ENCODE assay signal across 9 cellular contexts in genomic region chr12:6067152-6067916, GRCh38. TPM values are rescaled to one million over a fixed set of nuclear protein-coding genes. Genes with fewer than 3 reads are reported as not detected.
A peak's percentile ranks its signal among the peaks of the same experiment; 100 is the strongest.
DNase-seq lines count a peak whose midpoint lies in the region; ATAC-seq and TF ChIP-seq lines count a peak whose summit lies in the region.
"Had no signal": no experiment of that assay in that cellular context is flagged by ENCODE, and none has a peak within 500 bp of the region (broad histone marks: within the 10 kb centered on the region; RNA-seq: fewer than 3 reads in every experiment).

No MANE protein-coding gene starts in this region.

- CTCF ChIA-PET in Caco-2 (lab: Charles Lee) = interaction anchor here (0.5 to 1.6 kb wide), 16 partner anchors 13 to 218 kb away, joined by 3 to 18 read pairs (median 4); no protein-coding TSS in a partner anchor

- peak; percentile 82 to 87 for TF ChIP-seq CTCF in Caco-2 (IDR thresholded peaks at IDR 0.05; ENCODE audit: insufficient read depth in 1 of 2, low read depth in 1 of 2, low read length in 1 of 2, severe bottlenecking in 1 of 2, unreplicated experiment in 1 of 2)
- peak; percentile 90 for TF ChIP-seq CTCF in endodermal cell (conservative IDR thresholded peaks at IDR 0.05)
- TF ChIP-seq CTCF in nephron (IDR thresholded peaks at IDR 0.05; ENCODE audit: unreplicated experiment in 3 of 3) = peak; percentile 30 to 48 (median 34)

- H3K36me3 Mint-ChIP-seq in Caco-2 (ENCODE audit: insufficient read depth, unreplicated experiment) = peaks cover 6% of the 10 kb centered on the region
- H3K36me3 Mint-ChIP-seq in endodermal cell (ENCODE audit: low read depth) = peaks cover 92% of the 10 kb centered on the region
- no peaks in the 10 kb centered on the region for H3K36me3 Mint-ChIP-seq in nephron (ENCODE audit: low read depth)
- no peaks in the 10 kb centered on the region for H3K36me3 Mint-ChIP-seq in activated T-helper 1 cell treated with anti-CD3 and anti-CD28 coated beads, Interleukin-12 subunit alpha, Interleukin-12 subunit beta, Interleukin-2, Interleukin-4 antibody, amounts not matched to agents 30 ng/mL and 10 ng/mL and 1 ng/mL, durations not matched to agents 14 hours and 24 hours and 36 hours (ENCODE audit: low read depth)
- H3K36me3 Mint-ChIP-seq in activated T-helper 17 cell treated with anti-CD3 and anti-CD28 coated beads, Interleukin-2, amount 50 U/mL, for 72 hours (ENCODE audit: low read depth) = no peaks in the 10 kb centered on the region
- H3K36me3 Mint-ChIP-seq: activated CD8-positive, alpha-beta memory T cell treated with anti-CD3 and anti-CD28 coated beads, Interleukin-2, amount 10 ng/mL, durations not matched to agents 7 days and 5 days had no signal

- DNase-seq in Caco-2 = peak; percentile 88
- DNase-seq in NCI-H1694 treated with DMSO at 0.1 percent for 48 hours (lab: John Stamatoyannopoulos, UW) = peak; percentile 35
- peak; percentile 94 for DNase-seq in endodermal cell
- DNase-seq in activated T-helper 1 cell treated with anti-CD3 and anti-CD28 coated beads, Interleukin-12 subunit alpha, Interleukin-12 subunit beta, Interleukin-2, Interleukin-4 antibody, amounts not matched to agents 30 ng/mL and 10 ng/mL and 1 ng/mL, durations not matched to agents 14 hours and 24 hours and 36 hours (ENCODE audit: low spot score) = no peak
- DNase-seq in cerebellum (ENCODE audit: low spot score) = no peak
- no peak for DNase-seq in pons (ENCODE audit: low spot score)
- DNase-seq: activated CD8-positive, alpha-beta memory T cell treated with anti-CD3 and anti-CD28 coated beads, Interleukin-2, amount 10 ng/mL, durations not matched to agents 7 days and 5 days had no signal

- no peak for ATAC-seq in activated T-helper 17 cell treated with anti-CD3 and anti-CD28 coated beads, Interleukin-2, amount 50 U/mL, for 72 hours (replicated peaks)
- ATAC-seq: activated CD8-positive, alpha-beta memory T cell treated with anti-CD3 and anti-CD28 coated beads, Interleukin-2, amount 10 ng/mL, durations not matched to agents 7 days and 5 days had no signal

- BruUV-seq in Caco-2 (replicated peaks; lab: Mats Ljungman, UMichigan) = no TSS peak

- no peak overlapping the region for H3K9ac ChIP-seq in endodermal cell (ENCODE audit: extremely low read depth, low read length, poor library complexity, severe bottlenecking)

- H3K27ac Mint-ChIP-seq in Caco-2 (ENCODE audit: unreplicated experiment) (no peak overlapping the region), endodermal cell (no peak overlapping the region), nephron (peak overlapping the region in 2 of 3 experiments; percentile 23 to 31)
- no peak overlapping the region for H3K27ac Mint-ChIP-seq in activated T-helper 1 cell treated with anti-CD3 and anti-CD28 coated beads, Interleukin-12 subunit alpha, Interleukin-12 subunit beta, Interleukin-2, Interleukin-4 antibody, amounts not matched to agents 30 ng/mL and 10 ng/mL and 1 ng/mL, durations not matched to agents 14 hours and 24 hours and 36 hours
- no peak overlapping the region for H3K27ac Mint-ChIP-seq in activated T-helper 17 cell treated with anti-CD3 and anti-CD28 coated beads, Interleukin-2, amount 50 U/mL, for 72 hours
- H3K27ac Mint-ChIP-seq: activated CD8-positive, alpha-beta memory T cell treated with anti-CD3 and anti-CD28 coated beads, Interleukin-2, amount 10 ng/mL, durations not matched to agents 7 days and 5 days had no signal

- peaks cover 64% of the 10 kb centered on the region for H3K4me1 Mint-ChIP-seq in Caco-2 (ENCODE audit: low read depth, unreplicated experiment)
- peaks cover 18% of the 10 kb centered on the region for H3K4me1 Mint-ChIP-seq in endodermal cell
- peaks cover 14% of the 10 kb centered on the region for H3K4me1 Mint-ChIP-seq in nephron
- peaks cover 21% of the 10 kb centered on the region for H3K4me1 Mint-ChIP-seq in activated T-helper 1 cell treated with anti-CD3 and anti-CD28 coated beads, Interleukin-12 subunit alpha, Interleukin-12 subunit beta, Interleukin-2, Interleukin-4 antibody, amounts not matched to agents 30 ng/mL and 10 ng/mL and 1 ng/mL, durations not matched to agents 14 hours and 24 hours and 36 hours (ENCODE audit: low read depth)
- H3K4me1 Mint-ChIP-seq in activated T-helper 17 cell treated with anti-CD3 and anti-CD28 coated beads, Interleukin-2, amount 50 U/mL, for 72 hours = peaks cover 14% of the 10 kb centered on the region

- H3K9me3 Mint-ChIP-seq in Caco-2 (ENCODE audit: unreplicated experiment) (no peaks in the 10 kb centered on the region), endodermal cell (no peaks in the 10 kb centered on the region), nephron (no peaks in the 10 kb centered on the region)
- no peaks in the 10 kb centered on the region for H3K9me3 Mint-ChIP-seq in activated T-helper 1 cell treated with anti-CD3 and anti-CD28 coated beads, Interleukin-12 subunit alpha, Interleukin-12 subunit beta, Interleukin-2, Interleukin-4 antibody, amounts not matched to agents 30 ng/mL and 10 ng/mL and 1 ng/mL, durations not matched to agents 14 hours and 24 hours and 36 hours
- H3K9me3 Mint-ChIP-seq in activated T-helper 17 cell treated with anti-CD3 and anti-CD28 coated beads, Interleukin-2, amount 50 U/mL, for 72 hours = no peaks in the 10 kb centered on the region

- H3K27me3 Mint-ChIP-seq in Caco-2 (ENCODE audit: insufficient read depth, unreplicated experiment) (no peaks in the 10 kb centered on the region), endodermal cell (ENCODE audit: insufficient read depth) (no peaks in the 10 kb centered on the region), nephron (ENCODE audit: low read depth) (peaks cover 26% of the 10 kb centered on the region)
- peaks cover 9% of the 10 kb centered on the region for H3K27me3 Mint-ChIP-seq in activated T-helper 1 cell treated with anti-CD3 and anti-CD28 coated beads, Interleukin-12 subunit alpha, Interleukin-12 subunit beta, Interleukin-2, Interleukin-4 antibody, amounts not matched to agents 30 ng/mL and 10 ng/mL and 1 ng/mL, durations not matched to agents 14 hours and 24 hours and 36 hours (ENCODE audit: insufficient read depth)
- H3K27me3 Mint-ChIP-seq in activated T-helper 17 cell treated with anti-CD3 and anti-CD28 coated beads, Interleukin-2, amount 50 U/mL, for 72 hours = peaks cover 5% of the 10 kb centered on the region

- no peaks in the 10 kb centered on the region for H3K27me3 ChIP-seq in Caco-2 (replicated peaks; ENCODE audit: control insufficient read depth, insufficient read depth, low read length)
- no peaks in the 10 kb centered on the region for H3K27me3 ChIP-seq in endodermal cell (ENCODE audit: control insufficient read depth, insufficient read depth, low read length, poor library complexity, severe bottlenecking)

- H3K9me3 ChIP-seq in Caco-2 (no peaks in the 10 kb centered on the region), endodermal cell (ENCODE audit: control insufficient read depth, low read length) (no peaks in the 10 kb centered on the region)

- H3K4me3 ChIP-seq in Caco-2 (ENCODE audit: low read depth, low read length) = no peak overlapping the region
- no peak overlapping the region for H3K4me3 ChIP-seq in endodermal cell (ENCODE audit: low read length)

- POLR2A ChIA-PET in Caco-2 (lab: Charles Lee) = interaction anchor here (0.5 to 0.6 kb wide), 2 partner anchors 212 to 562 kb away, joined by 3 to 4 read pairs; no protein-coding TSS in a partner anchor

- 80% methylated on average over 12 to 16 of the region's 16 CpGs for WGBS in endodermal cell (ENCODE audit: insufficient coverage in 1 of 2, insufficient read length in 1 of 2), 2 experiments

- H3K4me3 Mint-ChIP-seq in Caco-2 (ENCODE audit: unreplicated experiment) (no peak overlapping the region), endodermal cell (no peak overlapping the region), nephron (no peak overlapping the region)
- no peak overlapping the region for H3K4me3 Mint-ChIP-seq in activated T-helper 1 cell treated with anti-CD3 and anti-CD28 coated beads, Interleukin-12 subunit alpha, Interleukin-12 subunit beta, Interleukin-2, Interleukin-4 antibody, amounts not matched to agents 30 ng/mL and 10 ng/mL and 1 ng/mL, durations not matched to agents 14 hours and 24 hours and 36 hours
- no peak overlapping the region for H3K4me3 Mint-ChIP-seq in activated T-helper 17 cell treated with anti-CD3 and anti-CD28 coated beads, Interleukin-2, amount 50 U/mL, for 72 hours
- H3K4me3 Mint-ChIP-seq: activated CD8-positive, alpha-beta memory T cell treated with anti-CD3 and anti-CD28 coated beads, Interleukin-2, amount 10 ng/mL, durations not matched to agents 7 days and 5 days had no signal

- H3K4me1 ChIP-seq in Caco-2 = peaks cover 37% of the 10 kb centered on the region
- H3K4me1 ChIP-seq in endodermal cell (ENCODE audit: control insufficient read depth, insufficient read depth, low read length) = no peaks in the 10 kb centered on the region

- intact Hi-C loops in Caco-2 (cut with micrococcal nuclease; ENCODE audit: unreplicated experiment) = loop anchor here (1.0 kb wide), 3 partner anchors 128 to 218 kb away; no protein-coding TSS in a partner anchor
- intact Hi-C loops in activated T-helper 1 cell treated with anti-CD3 and anti-CD28 coated beads, Interleukin-12 subunit alpha, Interleukin-12 subunit beta, Interleukin-2, Interleukin-4 antibody, amounts not matched to agents 30 ng/mL and 10 ng/mL and 1 ng/mL, durations not matched to agents 14 hours and 24 hours and 36 hours (cut with micrococcal nuclease) = no loop called here

- H3K36me3 ChIP-seq in Caco-2 (ENCODE audit: control insufficient read depth, insufficient read depth, low read length) (no peaks in the 10 kb centered on the region), endodermal cell (ENCODE audit: control insufficient read depth, insufficient read depth, low read length) (peaks cover 52% of the 10 kb centered on the region)

- no peak overlapping the region for H3K27ac ChIP-seq in endodermal cell (ENCODE audit: low read depth, low read length)

RNA-seq across cellular contexts. Expression of gene VWF, which starts 57.1 kb away (rescaled TPM):
- total RNA-seq in Caco-2 (2022) (0.30 and 0.41 TPM in 2 replicates), endodermal cell (100 to 1,000 TPM; 248 to 476 TPM), cerebellum (23.2 TPM)
- 2.9 TPM for polyA plus RNA-seq in endodermal cell (2013, experiment 1 of 2)
- 4.7 TPM for polyA plus RNA-seq in endodermal cell (2013, experiment 2 of 2)
- total RNA-seq in activated T-helper 1 cell treated with anti-CD3 and anti-CD28 coated beads, Interleukin-12 subunit alpha, Interleukin-12 subunit beta, Interleukin-2, Interleukin-4 antibody, amounts not matched to agents 30 ng/mL and 10 ng/mL and 1 ng/mL, durations not matched to agents 14 hours and 24 hours and 36 hours = not detected in 2 replicates
- under 1 TPM; 0.04 to 0.08 TPM for total RNA-seq in activated T-helper 17 cell treated with anti-CD3 and anti-CD28 coated beads, Interleukin-2, amount 50 U/mL, for 72 hours

Comparison
In these comparisons a context has a peak if more than half of its experiments do, and no peak if none do; other contexts are left out.
1. DNase-seq: peak in Caco-2 (2 of 2), NCI-H1694 treated with DMSO at 0.1 percent for 48 hours (single experiment) and endodermal cell (single experiment); none in activated T-helper 1 cell treated with anti-CD3 and anti-CD28 coated beads, Interleukin-12 subunit alpha, Interleukin-12 subunit beta, Interleukin-2, Interleukin-4 antibody, amounts not matched to agents 30 ng/mL and 10 ng/mL and 1 ng/mL, durations not matched to agents 14 hours and 24 hours and 36 hours (single experiment), cerebellum (single experiment) and pons (single experiment).
2. H3K27ac Mint-ChIP-seq: peak in nephron (2 of 3); none in Caco-2 (single experiment), endodermal cell (single experiment), activated T-helper 1 cell treated with anti-CD3 and anti-CD28 coated beads, Interleukin-12 subunit alpha, Interleukin-12 subunit beta, Interleukin-2, Interleukin-4 antibody, amounts not matched to agents 30 ng/mL and 10 ng/mL and 1 ng/mL, durations not matched to agents 14 hours and 24 hours and 36 hours (single experiment) and activated T-helper 17 cell treated with anti-CD3 and anti-CD28 coated beads, Interleukin-2, amount 50 U/mL, for 72 hours (single experiment).
3. CTCF ChIP-seq: peak in every context shown above with its lines; median percentile 90 in endodermal cell; 84 in Caco-2; 34 in nephron.
4. RNA of gene VWF, which starts 57.1 kb away (total RNA-seq): 248 to 476 TPM in endodermal cell and 23.2 TPM in cerebellum (single experiment); 0.30 to 0.41 TPM in Caco-2, 0.04 to 0.08 TPM in activated T-helper 17 cell treated with anti-CD3 and anti-CD28 coated beads, Interleukin-2, amount 50 U/mL, for 72 hours and not detected in activated T-helper 1 cell treated with anti-CD3 and anti-CD28 coated beads, Interleukin-12 subunit alpha, Interleukin-12 subunit beta, Interleukin-2, Interleukin-4 antibody, amounts not matched to agents 30 ng/mL and 10 ng/mL and 1 ng/mL, durations not matched to agents 14 hours and 24 hours and 36 hours; every median in the first group is over 10 times any median in the second.